In the genomic region with DNA sequence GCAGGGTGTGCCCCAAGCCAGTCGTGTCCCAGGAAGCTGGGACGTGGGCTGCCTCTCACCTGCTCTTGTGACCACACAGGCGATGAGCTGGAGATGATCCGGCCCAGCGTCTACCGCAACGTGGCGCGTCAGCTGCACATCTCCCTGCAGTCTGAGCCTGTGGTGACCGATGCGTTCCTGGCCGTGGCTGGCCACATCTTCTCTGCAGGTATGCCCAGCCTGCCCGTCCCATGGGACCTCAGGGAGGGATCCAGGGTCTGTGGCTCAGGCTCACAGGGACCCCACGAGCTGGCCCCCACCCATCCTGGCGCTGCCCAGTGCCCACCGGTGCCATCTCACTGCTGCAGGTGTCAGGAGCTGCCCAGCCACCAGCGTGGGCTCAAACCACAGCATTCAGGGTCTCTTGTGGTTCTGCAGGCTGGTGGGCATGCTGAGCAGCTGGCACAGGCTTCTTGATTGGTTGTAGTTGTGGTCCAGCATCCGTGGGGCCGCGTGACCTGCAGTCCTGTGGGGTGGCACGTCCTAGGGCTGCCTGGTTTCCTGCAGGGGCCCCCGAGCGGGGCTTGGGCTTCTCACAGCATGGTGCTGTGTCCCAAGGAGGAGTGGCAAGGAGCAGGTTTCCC, we compare ENCODE assay signal across 17 cellular contexts. TPM values are rescaled to one million over a fixed set of nuclear protein-coding genes. Genes with fewer than 3 reads are reported as not detected.
DNase-seq lines count a peak whose midpoint lies in the region; ATAC-seq and TF ChIP-seq lines count a peak whose summit lies in the region.
"Had no signal": no experiment of that assay in that cellular context is flagged by ENCODE, and none has a peak within 500 bp of the region (broad histone marks: within the 10 kb centered on the region; RNA-seq: fewer than 3 reads in every experiment).

No MANE protein-coding gene starts in this region.

- ATAC-seq in WTC11, result no peak

- peaks cover 16% of the 10 kb centered on the region for H3K4me1 ChIP-seq in fibroblast of lung (ENCODE audit: control insufficient read depth, extremely low read depth, insufficient read depth, low read length)
- H3K4me1 ChIP-seq in prostate gland (replicated peaks), result peaks cover 48% of the 10 kb centered on the region

- in situ Hi-C loops in GM13976 (cut with MboI; ENCODE audit: low sequenced_read_pairs, unreplicated experiment), result no loop called here

- TF ChIP-seq CTCF in C4-2B (conservative IDR thresholded peaks at IDR 0.05), result no peak
- no peak for TF ChIP-seq CTCF in WTC11 (IDR thresholded peaks at IDR 0.05)
- no peak for TF ChIP-seq CTCF in fibroblast of lung (conservative IDR thresholded peaks at IDR 0.05 in 1 of 2, IDR thresholded peaks at IDR 0.05 in 1 of 2; ENCODE audit: low read depth in 1 of 2, low read length in 2 of 2)
- no peak for TF ChIP-seq CTCF in prostate gland (IDR thresholded peaks at IDR 0.05)
- TF ChIP-seq CTCF in lower leg skin (IDR thresholded peaks at IDR 0.05), result no peak
- TF ChIP-seq CTCF in GM13976 (IDR thresholded peaks at IDR 0.05; ENCODE audit: borderline replicate concordance, control extremely low read depth, extremely low read depth, insufficient read depth, missing control alignments), result no peak

- H3K9ac ChIP-seq in fibroblast of lung (ENCODE audit: insufficient read depth, low read length), result no peak overlapping the region

- no peak overlapping the region for H2AFZ ChIP-seq in fibroblast of lung (ENCODE audit: low read length)

- H3K79me2 ChIP-seq in fibroblast of lung (ENCODE audit: control insufficient read depth, insufficient read depth, low read length), result peaks cover 23% of the 10 kb centered on the region

- TF ChIP-seq POLR2A in prostate gland (IDR thresholded peaks at IDR 0.05), result no peak
- no peak for TF ChIP-seq POLR2A in lower leg skin (IDR thresholded peaks at IDR 0.05)

- H3K4me2 ChIP-seq in fibroblast of lung (ENCODE audit: extremely low read depth, insufficient read depth, low read length), result peak overlapping the region; percentile 59
- H3K4me2 ChIP-seq: A549 had no signal

- CTCF ChIA-PET in WTC11 (lab: Charles Lee), result no interaction called here

- POLR2A ChIA-PET in WTC11 (lab: Charles Lee), result no interaction called here

- DNase-seq in WTC11 (ENCODE audit: low spot score), result no peak
- no peak for DNase-seq in fibroblast of lung (ENCODE audit: low read depth in 2 of 2)
- no peak for DNase-seq in prostate gland (ENCODE audit: low spot score)
- no peak for DNase-seq in lower leg skin (ENCODE audit: low spot score in 2 of 2)
- DNase-seq in GM19240 (ENCODE audit: insufficient read length, low spot score), result no peak
- DNase-seq in GF-D8 (lab: John Stamatoyannopoulos, UW), result no peak
- no peak for DNase-seq in GM13976 (ENCODE audit: low spot score)
- DNase-seq: activated CD4-positive, CD25-positive, alpha-beta regulatory T cell treated with anti-CD3 and anti-CD28 coated beads, Interleukin-2, amount 50 U/mL, for 72 hours; activated effector memory CD4-positive, alpha-beta T cell treated with anti-CD3 and anti-CD28 coated beads, Interleukin-2, amount 50 U/mL, for 16 hours; NCI-H2029; NCI-H510A; SIG-M5 had no signal

- H3K36me3 ChIP-seq in fibroblast of lung (ENCODE audit: control insufficient read depth, insufficient read depth, low read length) (peaks cover 16% of the 10 kb centered on the region), prostate gland (no peaks in the 10 kb centered on the region)
- H3K36me3 ChIP-seq: pancreas had no signal

- no peaks in the 10 kb centered on the region for H3K27me3 Mint-ChIP-seq in WTC11 (ENCODE audit: low read depth)

- no peaks in the 10 kb centered on the region for H3K36me3 Mint-ChIP-seq in WTC11

- H3K9me3 Mint-ChIP-seq in WTC11, result peaks cover 4% of the 10 kb centered on the region

- no peak overlapping the region for H3K4me3 ChIP-seq in fibroblast of lung (replicated peaks in 1 of 4; ENCODE audit: control extremely low read depth in 1 of 4, insufficient read depth in 1 of 4, low read depth in 3 of 4, low read length in 4 of 4)
- no peak overlapping the region for H3K4me3 ChIP-seq in prostate gland
- no peak overlapping the region for H3K4me3 ChIP-seq in lower leg skin (ENCODE audit: low read depth, poor library complexity, severe bottlenecking)
- H3K4me3 ChIP-seq: A549, pancreas, tibial artery had no signal

- no peaks in the 10 kb centered on the region for H4K20me1 ChIP-seq in fibroblast of lung (ENCODE audit: control insufficient read depth, extremely low read depth, insufficient read depth, low read length)

- intact Hi-C loops in prostate gland (cut with DNase I) (no loop called here), lower leg skin (cut with DNase I; ENCODE audit: low total_unique reads) (no loop called here)

- peaks cover 17% of the 10 kb centered on the region for H3K4me1 Mint-ChIP-seq in WTC11

- no peaks in the 10 kb centered on the region for H3K9me3 ChIP-seq in fibroblast of lung (ENCODE audit: control insufficient read depth, insufficient read depth, low read depth, low read length)
- H3K9me3 ChIP-seq in prostate gland, result no peaks in the 10 kb centered on the region
- H3K9me3 ChIP-seq: pancreas had no signal

- no peaks in the 10 kb centered on the region for H3K27me3 ChIP-seq in fibroblast of lung (ENCODE audit: control insufficient read depth, insufficient read depth, low read length)
- H3K27me3 ChIP-seq in prostate gland (replicated peaks; ENCODE audit: insufficient read depth), result no peaks in the 10 kb centered on the region
- H3K27me3 ChIP-seq: pancreas had no signal

- WGBS in prostate gland, result 78% methylated on average over 17 of the region's 23 CpGs
- 70 to 88% methylated on average over 15 to 16 of the region's 23 CpGs for WGBS in lower leg skin, 2 donors

- H3K27ac ChIP-seq in C4-2B (peak overlapping the region; percentile 95), fibroblast of lung (ENCODE audit: insufficient read depth, low read length) (no peak overlapping the region), prostate gland (peak overlapping the region; percentile 42 to 80)
- H3K27ac ChIP-seq: pancreas, tibial artery had no signal

- H3K27ac Mint-ChIP-seq in WTC11, result peak overlapping the region; percentile 74; the same call in 1 of the 2 replicates
- H3K27ac Mint-ChIP-seq: CD14-positive monocyte had no signal

- H3K4me3 Mint-ChIP-seq in WTC11, result no peak overlapping the region
- H3K4me3 Mint-ChIP-seq: CD14-positive monocyte had no signal

TF ChIP-seq in WTC11, 78 proteins besides CTCF, POLR2A, EP300 and RAD21 (continues in another document):
- TF ChIP-seq ZNF232 (CRISPR knock-in tag; IDR thresholded peaks at IDR 0.05), result no peak
- TF ChIP-seq, protein P1, sequence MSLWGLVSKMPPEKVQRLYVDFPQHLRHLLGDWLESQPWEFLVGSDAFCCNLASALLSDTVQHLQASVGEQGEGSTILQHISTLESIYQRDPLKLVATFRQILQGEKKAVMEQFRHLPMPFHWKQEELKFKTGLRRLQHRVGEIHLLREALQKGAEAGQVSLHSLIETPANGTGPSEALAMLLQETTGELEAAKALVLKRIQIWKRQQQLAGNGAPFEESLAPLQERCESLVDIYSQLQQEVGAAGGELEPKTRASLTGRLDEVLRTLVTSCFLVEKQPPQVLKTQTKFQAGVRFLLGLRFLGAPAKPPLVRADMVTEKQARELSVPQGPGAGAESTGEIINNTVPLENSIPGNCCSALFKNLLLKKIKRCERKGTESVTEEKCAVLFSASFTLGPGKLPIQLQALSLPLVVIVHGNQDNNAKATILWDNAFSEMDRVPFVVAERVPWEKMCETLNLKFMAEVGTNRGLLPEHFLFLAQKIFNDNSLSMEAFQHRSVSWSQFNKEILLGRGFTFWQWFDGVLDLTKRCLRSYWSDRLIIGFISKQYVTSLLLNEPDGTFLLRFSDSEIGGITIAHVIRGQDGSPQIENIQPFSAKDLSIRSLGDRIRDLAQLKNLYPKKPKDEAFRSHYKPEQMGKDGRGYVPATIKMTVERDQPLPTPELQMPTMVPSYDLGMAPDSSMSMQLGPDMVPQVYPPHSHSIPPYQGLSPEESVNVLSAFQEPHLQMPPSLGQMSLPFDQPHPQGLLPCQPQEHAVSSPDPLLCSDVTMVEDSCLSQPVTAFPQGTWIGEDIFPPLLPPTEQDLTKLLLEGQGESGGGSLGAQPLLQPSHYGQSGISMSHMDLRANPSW (CRISPR knock-in tag; conservative IDR thresholded peaks at IDR 0.05; ENCODE audit: low read depth), result no peak
- TF ChIP-seq CBFB (CRISPR knock-in tag; IDR thresholded peaks at IDR 0.05; ENCODE audit: low read depth), result no peak
- TF ChIP-seq ZNF317 (CRISPR knock-in tag; IDR thresholded peaks at IDR 0.05; ENCODE audit: borderline replicate concordance, low read depth), result no peak
- no peak for TF ChIP-seq ZBTB21 (CRISPR knock-in tag; IDR thresholded peaks at IDR 0.05; ENCODE audit: borderline replicate concordance)
- TF ChIP-seq SMAD3 (CRISPR knock-in tag; IDR thresholded peaks at IDR 0.05; ENCODE audit: borderline replicate concordance), result no peak
- TF ChIP-seq ESRRA (CRISPR knock-in tag; IDR thresholded peaks at IDR 0.05; ENCODE audit: borderline replicate concordance), result no peak
- TF ChIP-seq, protein P2, sequence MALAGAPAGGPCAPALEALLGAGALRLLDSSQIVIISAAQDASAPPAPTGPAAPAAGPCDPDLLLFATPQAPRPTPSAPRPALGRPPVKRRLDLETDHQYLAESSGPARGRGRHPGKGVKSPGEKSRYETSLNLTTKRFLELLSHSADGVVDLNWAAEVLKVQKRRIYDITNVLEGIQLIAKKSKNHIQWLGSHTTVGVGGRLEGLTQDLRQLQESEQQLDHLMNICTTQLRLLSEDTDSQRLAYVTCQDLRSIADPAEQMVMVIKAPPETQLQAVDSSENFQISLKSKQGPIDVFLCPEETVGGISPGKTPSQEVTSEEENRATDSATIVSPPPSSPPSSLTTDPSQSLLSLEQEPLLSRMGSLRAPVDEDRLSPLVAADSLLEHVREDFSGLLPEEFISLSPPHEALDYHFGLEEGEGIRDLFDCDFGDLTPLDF (CRISPR knock-in tag; IDR thresholded peaks at IDR 0.05), result no peak
- TF ChIP-seq HMGA2 (CRISPR knock-in tag; IDR thresholded peaks at IDR 0.05), result no peak
- TF ChIP-seq TCF7 (CRISPR knock-in tag; IDR thresholded peaks at IDR 0.05; ENCODE audit: low read depth), result no peak

RNA-seq across cellular contexts. Expression of a gene that starts 3.8 kb away (rescaled TPM):
- total RNA-seq in WTC11 (2021) (35.1 to 39.4 TPM (median 37.4 TPM) in 3 replicates), fibroblast of lung (38.5 and 42.4 TPM in 2 replicates), prostate gland (10 to 100 TPM; 58.3 to 91.6 TPM), lower leg skin (10 to 100 TPM; 44.2 to 59.9 (median 54.7) TPM)
- 14.8 and 21.2 TPM in 2 replicates for polyA plus RNA-seq in fibroblast of lung
- polyA plus RNA-seq in fibroblast of lung (2012), result 27.7 and 32.1 TPM in 2 replicates
- polyA minus RNA-seq in fibroblast of lung (ENCODE audit: low replicate concordance), result 21.0 and 40.2 TPM in 2 replicates

RNA-seq across cellular contexts. Expression of a gene that starts 54.0 kb away (rescaled TPM):
- total RNA-seq in WTC11 (2021) (214 to 232 TPM (median 222 TPM) in 3 replicates), fibroblast of lung (131 and 197 TPM in 2 replicates), prostate gland (100 to 1,000 TPM; 169 to 235 TPM), lower leg skin (100 to 1,000 TPM; 137 to 315 (median 188) TPM)
- polyA plus RNA-seq in fibroblast of lung, result 168 and 171 TPM in 2 replicates
- polyA plus RNA-seq in fibroblast of lung (2012), result 106 and 107 TPM in 2 replicates
- polyA minus RNA-seq in fibroblast of lung (ENCODE audit: low replicate concordance), result 1,001 and 1,081 TPM in 2 replicates
